ENCODE assay signal across 1 cellular context in the genomic region with DNA sequence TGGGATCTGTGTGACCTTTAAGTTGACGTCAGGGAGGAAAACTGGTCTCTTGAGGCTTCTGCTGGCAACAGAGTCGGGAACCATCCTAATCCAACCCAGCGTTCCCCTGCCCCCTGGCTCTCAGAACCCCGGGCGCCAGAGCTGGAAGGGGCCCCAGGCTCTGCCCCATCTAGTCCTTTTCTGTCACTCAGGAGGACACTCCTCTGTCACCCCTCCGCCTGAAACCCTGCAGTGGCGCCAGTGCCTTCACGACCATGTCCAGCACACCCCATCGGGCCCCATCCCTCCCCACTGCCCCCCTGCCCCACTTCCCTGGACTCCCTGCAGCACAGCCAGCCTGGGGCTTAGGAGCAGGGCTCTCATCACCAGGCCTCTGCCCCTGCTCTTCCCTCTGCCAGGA.
TF ChIP-seq lines count a peak whose summit lies in the region.

No MANE protein-coding gene starts in this region.

TF ChIP-seq in IMR-90, 13 proteins besides CTCF, POLR2A, EP300 and RAD21:
- TF ChIP-seq MAZ (IDR thresholded peaks at IDR 0.05; ENCODE audit: borderline replicate concordance, low read depth, low read length) (no peak), RFX5 (IDR thresholded peaks at IDR 0.05; ENCODE audit: low read depth, low read length) (no peak), MXI1 (IDR thresholded peaks at IDR 0.05; ENCODE audit: borderline replicate concordance, low read depth, low read length) (no peak), SMC3 (IDR thresholded peaks at IDR 0.05; ENCODE audit: low read depth, low read length) (no peak), CEBPB (IDR thresholded peaks at IDR 0.05; ENCODE audit: low read depth, low read length) (no peak), BHLHE40 (IDR thresholded peaks at IDR 0.05; ENCODE audit: low read depth, low read length) (no peak), NFE2L2 (IDR thresholded peaks at IDR 0.05; ENCODE audit: low read depth, low read length) (no peak), RCOR1 (IDR thresholded peaks at IDR 0.05; ENCODE audit: insufficient replicate concordance, low read length) (no peak), CHD1 (IDR thresholded peaks at IDR 0.05; ENCODE audit: low read depth, low read length) (no peak), FOS (IDR thresholded peaks at IDR 0.05; ENCODE audit: low read depth, low read length) (no peak), MAFK (IDR thresholded peaks at IDR 0.05; ENCODE audit: low read depth, low read length) (no peak)
- TF ChIP-seq, protein P1, sequence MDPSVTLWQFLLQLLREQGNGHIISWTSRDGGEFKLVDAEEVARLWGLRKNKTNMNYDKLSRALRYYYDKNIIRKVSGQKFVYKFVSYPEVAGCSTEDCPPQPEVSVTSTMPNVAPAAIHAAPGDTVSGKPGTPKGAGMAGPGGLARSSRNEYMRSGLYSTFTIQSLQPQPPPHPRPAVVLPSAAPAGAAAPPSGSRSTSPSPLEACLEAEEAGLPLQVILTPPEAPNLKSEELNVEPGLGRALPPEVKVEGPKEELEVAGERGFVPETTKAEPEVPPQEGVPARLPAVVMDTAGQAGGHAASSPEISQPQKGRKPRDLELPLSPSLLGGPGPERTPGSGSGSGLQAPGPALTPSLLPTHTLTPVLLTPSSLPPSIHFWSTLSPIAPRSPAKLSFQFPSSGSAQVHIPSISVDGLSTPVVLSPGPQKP (IDR thresholded peaks at IDR 0.05; ENCODE audit: borderline replicate concordance, low read depth, low read length): no peak
- TF ChIP-seq, protein P2, sequence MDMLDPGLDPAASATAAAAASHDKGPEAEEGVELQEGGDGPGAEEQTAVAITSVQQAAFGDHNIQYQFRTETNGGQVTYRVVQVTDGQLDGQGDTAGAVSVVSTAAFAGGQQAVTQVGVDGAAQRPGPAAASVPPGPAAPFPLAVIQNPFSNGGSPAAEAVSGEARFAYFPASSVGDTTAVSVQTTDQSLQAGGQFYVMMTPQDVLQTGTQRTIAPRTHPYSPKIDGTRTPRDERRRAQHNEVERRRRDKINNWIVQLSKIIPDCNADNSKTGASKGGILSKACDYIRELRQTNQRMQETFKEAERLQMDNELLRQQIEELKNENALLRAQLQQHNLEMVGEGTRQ (IDR thresholded peaks at IDR 0.05; ENCODE audit: low read depth, low read length): no peak
TF ChIP-seq in IMR-90: peak in this region for 0.
